ENCODE assay signal across 10 cellular contexts in the genomic region with DNA sequence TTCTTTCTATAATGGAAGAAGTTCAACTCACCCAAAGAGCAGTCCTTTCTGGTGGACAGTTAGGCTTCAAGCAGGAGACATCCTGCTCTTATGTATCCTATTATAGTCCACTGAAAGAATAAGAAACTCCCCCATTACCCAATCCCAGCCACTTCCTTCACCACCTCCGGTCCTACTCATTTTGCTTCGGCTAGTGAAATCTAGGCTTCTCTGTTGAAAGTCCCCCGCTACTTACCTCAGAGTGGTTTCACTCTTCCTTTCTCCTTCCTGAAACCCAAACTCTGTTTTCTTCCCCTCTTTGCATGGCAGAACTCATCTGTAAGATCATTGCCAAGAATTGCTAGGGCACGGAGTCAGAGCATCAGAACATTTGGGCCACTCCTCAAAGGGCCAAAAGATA. TPM values are rescaled to one million over a fixed set of nuclear protein-coding genes. Genes with fewer than 3 reads are reported as not detected.
DNase-seq lines count a peak whose midpoint lies in the region; ATAC-seq and TF ChIP-seq lines count a peak whose summit lies in the region.
"Had no signal": no experiment of that assay in that cellular context is flagged by ENCODE, and none has a peak within 500 bp of the region (broad histone marks: within the 10 kb centered on the region; RNA-seq: fewer than 3 reads in every experiment).

Gene GPR84 (minus strand): TSS at position 74 of the 400 bp plus-strand sequence. CDS start 635 bp downstream, outside the sequence.

- H3K9me3 Mint-ChIP-seq in CD14-positive monocyte: peaks cover 0 to 2% (median 0%) of the 10 kb centered on the region in 7 donors
- no peaks in the 10 kb centered on the region for H3K9me3 Mint-ChIP-seq in activated naive CD8-positive, alpha-beta T cell treated with anti-CD3 and anti-CD28 coated beads for 36 hours

- TF ChIP-seq CTCF in CD14-positive monocyte (IDR thresholded peaks at IDR 0.05) (no peak), MM.1S (IDR thresholded peaks at IDR 0.05; ENCODE audit: low read length) (no peak)

- no peak within 1 kb of the TSS for H3K9ac ChIP-seq in MM.1S (ENCODE audit: low read length)

- H3K9me2 ChIP-seq in MM.1S (replicated peaks; ENCODE audit: insufficient read depth, low read length): no peaks in the 10 kb centered on the region

- no peak within 1 kb of the TSS for H3K4me3 ChIP-seq in MM.1S (ENCODE audit: low read length)

- H3K9me3 ChIP-seq in MM.1S (replicated peaks; ENCODE audit: insufficient read depth, low read length): no peaks in the 10 kb centered on the region
- H3K9me3 ChIP-seq: Caco-2 had no signal

- DNase-seq in CD14-positive monocyte (ENCODE audit: low spot score) (peak; percentile 75), MM.1S (peak; percentile 55), NCI-H2081 treated with DMSO at 0.1 percent for 48 hours (lab: John Stamatoyannopoulos, UW) (no peak), amygdala (lab: John Stamatoyannopoulos, UW) (no peak), kidney glomerular epithelial cell (lab: John Stamatoyannopoulos, UW) (no peak)
- peak; percentile 32 for DNase-seq in activated naive CD8-positive, alpha-beta T cell treated with anti-CD3 and anti-CD28 coated beads for 36 hours
- DNase-seq: Caco-2 had no signal

- peak within 1 kb of the TSS; percentile 33 for H3K4me2 ChIP-seq in MM.1S (ENCODE audit: low read depth, low read length)

- peaks cover 3 to 7% of the 10 kb centered on the region in 2 donors for H3K36me3 Mint-ChIP-seq in CD14-positive monocyte
- H3K36me3 Mint-ChIP-seq in activated naive CD8-positive, alpha-beta T cell treated with anti-CD3 and anti-CD28 coated beads for 36 hours: no peaks in the 10 kb centered on the region

- H3K27ac ChIP-seq in MM.1S (ENCODE audit: low read length): no peak within 1 kb of the TSS

- H3F3A ChIP-seq in MM.1S (ENCODE audit: insufficient read depth, low read length): peaks cover 16% of the 10 kb centered on the region

- H3K4me3 Mint-ChIP-seq in CD14-positive monocyte: peak within 1 kb of the TSS; percentile 81 to 85
- peak within 1 kb of the TSS; percentile 25 for H3K4me3 Mint-ChIP-seq in activated naive CD8-positive, alpha-beta T cell treated with anti-CD3 and anti-CD28 coated beads for 36 hours

- H3K27me3 ChIP-seq in MM.1S (replicated peaks; ENCODE audit: insufficient read depth, low read length): peaks cover 58% of the 10 kb centered on the region

- peaks cover 71% of the 10 kb centered on the region for H3K4me1 Mint-ChIP-seq in CD14-positive monocyte
- H3K4me1 Mint-ChIP-seq in activated naive CD8-positive, alpha-beta T cell treated with anti-CD3 and anti-CD28 coated beads for 36 hours: peaks cover 28% of the 10 kb centered on the region

- peaks cover 5% of the 10 kb centered on the region; the same call in 1 of the 2 replicates for H4K20me1 ChIP-seq in MM.1S (ENCODE audit: insufficient read depth, low read length)

- no peaks in the 10 kb centered on the region for H3K36me3 ChIP-seq in MM.1S (replicated peaks; ENCODE audit: insufficient read depth, low read length)

- H3K79me2 ChIP-seq in MM.1S (ENCODE audit: low read length): no peaks in the 10 kb centered on the region

- ATAC-seq in GM19463 (IDR thresholded peaks at IDR 0.05; ENCODE audit: unreplicated experiment): peak; percentile 60
- no peak for ATAC-seq in HG03457 (IDR thresholded peaks at IDR 0.05; ENCODE audit: unreplicated experiment)

- H3K4me1 ChIP-seq in MM.1S (ENCODE audit: low read length): peaks cover 23% of the 10 kb centered on the region

- H3K27ac Mint-ChIP-seq in CD14-positive monocyte: peak within 1 kb of the TSS; percentile 95 to 100 (median 99)
- peak within 1 kb of the TSS; percentile 63 for H3K27ac Mint-ChIP-seq in activated naive CD8-positive, alpha-beta T cell treated with anti-CD3 and anti-CD28 coated beads for 36 hours

- H3K27me3 Mint-ChIP-seq in CD14-positive monocyte (ENCODE audit: low read depth in 3 of 3): peaks cover 0 to 2% (median 0%) of the 10 kb centered on the region in 3 donors
- no peaks in the 10 kb centered on the region for H3K27me3 Mint-ChIP-seq in activated naive CD8-positive, alpha-beta T cell treated with anti-CD3 and anti-CD28 coated beads for 36 hours

- no peak within 1 kb of the TSS for H2AFZ ChIP-seq in MM.1S (ENCODE audit: low read length)

- intact Hi-C loops in CD14-positive monocyte (cut with micrococcal nuclease): no loop called here

RNA-seq across cellular contexts. Expression of gene GPR84, which starts in this region (rescaled TPM):
- polyA plus RNA-seq in CD14-positive monocyte: 1 to 10 TPM; 2.4 to 5.6 TPM
- 1 to 10 TPM in 1 of 2 experiments, under 1 TPM in 1; 0.62 to 1.2 TPM for total RNA-seq in activated naive CD8-positive, alpha-beta T cell treated with anti-CD3 and anti-CD28 coated beads for 36 hours
- total RNA-seq: Caco-2, dermis microvascular lymphatic vessel endothelial cell had no signal

Comparison
In these comparisons a context has a peak if more than half of its experiments do, and no peak if none do; other contexts are left out.
1. DNase-seq: peak in CD14-positive monocyte (single experiment), MM.1S (single experiment) and activated naive CD8-positive, alpha-beta T cell treated with anti-CD3 and anti-CD28 coated beads for 36 hours (single experiment); none in NCI-H2081 treated with DMSO at 0.1 percent for 48 hours (single experiment), amygdala (0 of 56) and kidney glomerular epithelial cell (single experiment).